27 cellular contexts compared by ENCODE assay signal in the genomic region with DNA sequence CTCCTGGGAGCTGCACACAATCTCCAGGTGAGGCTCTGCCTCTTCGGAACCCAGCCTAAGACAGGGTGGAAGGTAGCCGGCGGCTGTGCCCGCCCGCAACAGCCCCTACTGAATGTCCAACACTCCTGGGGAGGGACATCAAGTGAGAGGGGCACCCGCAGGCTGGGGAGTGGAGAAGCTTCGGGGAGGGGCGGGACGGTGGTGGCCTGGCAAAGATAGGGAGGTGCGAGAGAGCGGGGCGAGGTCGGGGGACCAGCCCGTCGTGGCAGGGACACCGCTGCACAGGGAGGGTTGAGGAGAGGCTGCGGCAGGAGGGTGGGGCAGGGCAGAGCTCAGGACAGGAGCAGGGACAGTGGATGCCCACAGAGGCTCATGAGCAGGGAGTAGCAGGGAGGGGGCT. TPM values are rescaled to one million over a fixed set of nuclear protein-coding genes. Genes with fewer than 3 reads are reported as not detected.
"Had no signal": no experiment of that assay in that cellular context is flagged by ENCODE, and none has a peak within 500 bp of the region (broad histone marks: within the 10 kb centered on the region; RNA-seq: fewer than 3 reads in every experiment).

No MANE protein-coding gene starts in this region.

- H3K9me3 Mint-ChIP-seq: activated B cell treated with CpG ODN at 0.5 μM for 24 hours; activated CD4-positive, alpha-beta memory T cell treated with anti-CD3 and anti-CD28 coated beads for 36 hours; activated CD4-positive, alpha-beta T cell treated with anti-CD3 and anti-CD28 coated beads, Interleukin-2, amount 10 ng/mL, durations not matched to agents 24 days and 14 days; activated naive CD4-positive, alpha-beta T cell treated with anti-CD3 and anti-CD28 coated beads for 36 hours; activated T-helper 17 cell treated with anti-CD3 and anti-CD28 coated beads, Interleukin-2, amount 50 U/mL, for 72 hours; IgD-negative memory B cell; T-helper 1 cell treated with Interleukin-12 subunit alpha and Interleukin-12 subunit beta and Interleukin-4 antibody, amounts not matched to agents 30 μg/mL and 1 μg/mL, for 36 hours had no signal

- H3K27me3 Mint-ChIP-seq: activated B cell treated with CpG ODN at 0.5 μM for 24 hours; activated CD4-positive, alpha-beta memory T cell treated with anti-CD3 and anti-CD28 coated beads for 36 hours; activated CD4-positive, alpha-beta T cell treated with anti-CD3 and anti-CD28 coated beads, Interleukin-2, amount 10 ng/mL, durations not matched to agents 24 days and 14 days; activated naive CD8-positive, alpha-beta T cell; activated T-helper 17 cell treated with anti-CD3 and anti-CD28 coated beads, Interleukin-2, amount 50 U/mL, for 72 hours had no signal

- H3K4me3 Mint-ChIP-seq: activated B cell treated with CpG ODN at 0.5 μM for 24 hours; activated CD4-positive, alpha-beta memory T cell treated with anti-CD3 and anti-CD28 coated beads for 36 hours; activated CD4-positive, alpha-beta T cell treated with anti-CD3 and anti-CD28 coated beads, Interleukin-2, amount 10 ng/mL, durations not matched to agents 24 days and 14 days; activated naive CD4-positive, alpha-beta T cell treated with anti-CD3 and anti-CD28 coated beads for 36 hours; activated naive CD8-positive, alpha-beta T cell; activated T-helper 17 cell treated with anti-CD3 and anti-CD28 coated beads, Interleukin-2, amount 50 U/mL, for 72 hours; IgD-negative memory B cell; T-helper 1 cell treated with Interleukin-12 subunit alpha and Interleukin-12 subunit beta and Interleukin-4 antibody, amounts not matched to agents 30 μg/mL and 1 μg/mL, for 36 hours had no signal

- H3K4me2 ChIP-seq: SK-N-SH had no signal

- H3K36me3 ChIP-seq: SJCRH30 had no signal

- H3K27ac ChIP-seq: SJCRH30 had no signal

- H3K27ac Mint-ChIP-seq: activated B cell treated with CpG ODN at 0.5 μM for 24 hours; activated CD4-positive, alpha-beta memory T cell treated with anti-CD3 and anti-CD28 coated beads for 36 hours; activated CD4-positive, alpha-beta T cell treated with anti-CD3 and anti-CD28 coated beads, Interleukin-2, amount 10 ng/mL, durations not matched to agents 24 days and 14 days; activated naive CD4-positive, alpha-beta T cell treated with anti-CD3 and anti-CD28 coated beads for 36 hours; activated naive CD8-positive, alpha-beta T cell; activated T-helper 17 cell treated with anti-CD3 and anti-CD28 coated beads, Interleukin-2, amount 50 U/mL, for 72 hours; T-helper 1 cell treated with Interleukin-12 subunit alpha and Interleukin-12 subunit beta and Interleukin-4 antibody, amounts not matched to agents 30 μg/mL and 1 μg/mL, for 36 hours had no signal

- H3K27me3 ChIP-seq: SJCRH30 had no signal

- H3K36me3 Mint-ChIP-seq: activated CD4-positive, alpha-beta memory T cell treated with anti-CD3 and anti-CD28 coated beads for 36 hours; activated naive CD8-positive, alpha-beta T cell; IgD-negative memory B cell had no signal

- H3K9me3 ChIP-seq: SJCRH30, SK-N-SH had no signal

- DNase-seq: activated B cell treated with CpG ODN at 0.5 μM for 24 hours; activated CD4-positive, alpha-beta memory T cell treated with anti-CD3 and anti-CD28 coated beads for 36 hours; activated CD4-positive, alpha-beta T cell treated with anti-CD3 and anti-CD28 coated beads for 1 hour; activated CD4-positive, alpha-beta T cell treated with anti-CD3 and anti-CD28 coated beads, Interleukin-2, amount 10 ng/mL, durations not matched to agents 24 days and 14 days; activated CD8-positive, alpha-beta memory T cell treated with anti-CD3 and anti-CD28 coated beads for 24 hours; activated gamma-delta T cell; activated naive CD4-positive, alpha-beta T cell treated with anti-CD3 and anti-CD28 coated beads for 36 hours; activated T-cell treated with anti-CD3 and anti-CD28 coated beads, Interleukin-2, amount 50 U/mL, for 48 hours; caudate nucleus; KG1; NCI-H1092 treated with DMSO at 0.1 percent for 48 hours; NCI-H1417 treated with DMSO at 0.1 percent for 48 hours; NCI-H1694; NCI-H2029 treated with DMSO at 0.1 percent for 48 hours; NCI-H345; NCI-H510A; NCI-H69; NK-92 treated with Interleukin-12 subunit alpha and Interleukin-12 subunit beta, amount 100 ng/mL, for 24 hours; OCI-M1; Right ventricle myocardium superior; SJCRH30; SK-N-SH; SW 1271 had no signal

- H3K9ac ChIP-seq: SK-N-SH had no signal

- H3K4me3 ChIP-seq: SJCRH30 had no signal

RNA-seq across cellular contexts. Expression of a gene that starts 17.1 kb away (rescaled TPM):
- total RNA-seq: activated B cell treated with CpG ODN at 0.5 μM for 24 hours; activated T-helper 17 cell treated with anti-CD3 and anti-CD28 coated beads, Interleukin-2, amount 50 U/mL, for 72 hours had no signal
- polyA plus RNA-seq: IgD-negative memory B cell had no signal

RNA-seq across cellular contexts. Expression of a gene that starts 49.9 kb away (rescaled TPM):
- total RNA-seq: activated CD4-positive, alpha-beta T cell treated with anti-CD3 and anti-CD28 coated beads, Interleukin-2, amount 10 ng/mL, durations not matched to agents 24 days and 14 days had no signal
